Comparison of ENCODE assay signal across 22 cellular contexts in the genomic region with DNA sequence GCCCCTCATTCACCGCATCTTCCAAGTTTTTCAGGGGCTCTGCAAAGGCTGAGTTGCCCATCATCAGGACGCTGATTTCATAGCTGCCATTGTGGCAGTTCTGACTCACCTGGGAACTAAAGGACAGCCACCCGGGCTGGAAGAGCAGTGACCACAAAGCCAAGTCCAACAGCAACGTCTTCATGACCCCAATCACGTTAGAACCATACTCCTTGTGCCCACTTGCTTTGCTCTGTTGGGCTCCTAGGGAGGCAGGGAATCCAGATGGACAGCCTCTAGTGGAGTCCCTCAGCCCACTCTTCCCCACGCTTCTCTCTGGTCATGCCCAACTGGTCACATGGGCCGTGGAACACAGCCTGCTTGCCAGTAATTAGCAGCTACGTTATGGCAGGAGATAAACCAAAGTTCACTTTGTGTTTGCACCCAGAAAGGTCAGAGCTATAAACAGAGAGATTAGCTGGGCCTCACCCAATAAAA. TPM values are rescaled to one million over a fixed set of nuclear protein-coding genes. Genes with fewer than 3 reads are reported as not detected.
"Had no signal": no experiment of that assay in that cellular context is flagged by ENCODE, and none has a peak within 500 bp of the region (broad histone marks: within the 10 kb centered on the region; RNA-seq: fewer than 3 reads in every experiment).

A gene (minus strand): TSS at position 335 of the 477 bp plus-strand sequence. CDS start 151 bp downstream, at position 184.

- DNase-seq: activated CD4-positive, alpha-beta T cell treated with anti-CD3 and anti-CD28 coated beads, Interleukin-2, amount 10 ng/mL, durations not matched to agents 24 days and 14 days; activated CD8-positive, alpha-beta T cell treated with anti-CD3 and anti-CD28 coated beads for 36 hours; activated naive CD4-positive, alpha-beta T cell treated with Interleukin-2 at 50 U/mL for 16 hours; activated naive CD8-positive, alpha-beta T cell treated with anti-CD3 and anti-CD28 coated beads, Interleukin-2, amount 50 U/mL, for 24 hours; activated T-cell treated with anti-CD3 and anti-CD28 coated beads, Interleukin-2, amount 50 U/mL, for 1 hour; anterior cingulate cortex; caudate nucleus; dorsolateral prefrontal cortex; endodermal cell; foreskin fibroblast; kidney glomerular epithelial cell; mesendoderm; stimulated activated CD4-positive, alpha-beta T cell treated with anti-CD3 and anti-CD28 coated beads, Interleukin-12 subunit alpha, Interleukin-12 subunit beta, amount 100 ng/mL, for 4 hours; stomach; T1000 had no signal

- H3K36me3 Mint-ChIP-seq: brain; natural killer cell treated with Interleukin-12 subunit alpha and Interleukin-12 subunit beta and Interleukin-15 and Interleukin-18, amount 100 ng/mL, for 72 hours had no signal

- ATAC-seq: activated CD8-positive, alpha-beta T cell treated with anti-CD3 and anti-CD28 coated beads for 36 hours; activated naive CD8-positive, alpha-beta T cell treated with anti-CD3 and anti-CD28 coated beads, Interleukin-2, amount 50 U/mL, for 24 hours; activated T-helper 17 cell treated with anti-CD3 and anti-CD28 coated beads, Interleukin-2, amount 50 U/mL, for 72 hours; natural killer cell treated with Interleukin-12 subunit alpha and Interleukin-12 subunit beta and Interleukin-15 and Interleukin-18, amount 100 ng/mL, for 72 hours had no signal

- H2AFZ ChIP-seq: parathyroid adenoma had no signal

- H3K27me3 ChIP-seq: stomach had no signal

- H3K9ac ChIP-seq: parathyroid adenoma had no signal

- H3K9me3 ChIP-seq: stomach had no signal

- H3K27ac ChIP-seq: dorsolateral prefrontal cortex, epithelial cell of prostate, parathyroid adenoma, stomach had no signal

- H3K4me1 ChIP-seq: parathyroid adenoma, stomach had no signal

- H3K4me1 Mint-ChIP-seq: activated CD4-positive, alpha-beta T cell treated with anti-CD3 and anti-CD28 coated beads, Interleukin-2, amount 10 ng/mL, durations not matched to agents 24 days and 14 days; activated naive CD8-positive, alpha-beta T cell treated with anti-CD3 and anti-CD28 coated beads, Interleukin-2, amount 50 U/mL, for 24 hours; activated T-helper 17 cell treated with anti-CD3 and anti-CD28 coated beads, Interleukin-2, amount 50 U/mL, for 72 hours; brain had no signal

- H3K79me2 ChIP-seq: parathyroid adenoma had no signal

- H3K4me3 Mint-ChIP-seq: activated CD4-positive, alpha-beta T cell treated with anti-CD3 and anti-CD28 coated beads, Interleukin-2, amount 10 ng/mL, durations not matched to agents 24 days and 14 days; activated CD8-positive, alpha-beta T cell treated with anti-CD3 and anti-CD28 coated beads for 36 hours; activated naive CD8-positive, alpha-beta T cell treated with anti-CD3 and anti-CD28 coated beads, Interleukin-2, amount 50 U/mL, for 24 hours; activated T-helper 17 cell treated with anti-CD3 and anti-CD28 coated beads, Interleukin-2, amount 50 U/mL, for 72 hours; endodermal cell; natural killer cell treated with Interleukin-12 subunit alpha and Interleukin-12 subunit beta and Interleukin-15 and Interleukin-18, amount 100 ng/mL, for 72 hours had no signal

- H3K36me3 ChIP-seq: stomach had no signal

- H3K27me3 Mint-ChIP-seq: activated naive CD8-positive, alpha-beta T cell treated with anti-CD3 and anti-CD28 coated beads, Interleukin-2, amount 50 U/mL, for 24 hours; brain had no signal

- H3K9me3 Mint-ChIP-seq: activated CD8-positive, alpha-beta T cell treated with anti-CD3 and anti-CD28 coated beads for 36 hours; activated naive CD8-positive, alpha-beta T cell treated with anti-CD3 and anti-CD28 coated beads, Interleukin-2, amount 50 U/mL, for 24 hours; activated T-helper 17 cell treated with anti-CD3 and anti-CD28 coated beads, Interleukin-2, amount 50 U/mL, for 72 hours; natural killer cell treated with Interleukin-12 subunit alpha and Interleukin-12 subunit beta and Interleukin-15 and Interleukin-18, amount 100 ng/mL, for 72 hours had no signal

- H3K4me3 ChIP-seq: dorsolateral prefrontal cortex, stomach had no signal

- H3K27ac Mint-ChIP-seq: activated CD4-positive, alpha-beta T cell treated with anti-CD3 and anti-CD28 coated beads, Interleukin-2, amount 10 ng/mL, durations not matched to agents 24 days and 14 days; activated CD8-positive, alpha-beta T cell treated with anti-CD3 and anti-CD28 coated beads for 36 hours; activated naive CD8-positive, alpha-beta T cell treated with anti-CD3 and anti-CD28 coated beads, Interleukin-2, amount 50 U/mL, for 24 hours; activated T-helper 17 cell treated with anti-CD3 and anti-CD28 coated beads, Interleukin-2, amount 50 U/mL, for 72 hours; endodermal cell; natural killer cell treated with Interleukin-12 subunit alpha and Interleukin-12 subunit beta and Interleukin-15 and Interleukin-18, amount 100 ng/mL, for 72 hours had no signal

RNA-seq across cellular contexts. Expression of the gene that starts here (rescaled TPM):
- total RNA-seq: activated CD4-positive, alpha-beta T cell treated with anti-CD3 and anti-CD28 coated beads, Interleukin-2, amount 10 ng/mL, durations not matched to agents 24 days and 14 days; activated CD8-positive, alpha-beta T cell treated with anti-CD3 and anti-CD28 coated beads for 36 hours; activated T-helper 17 cell treated with anti-CD3 and anti-CD28 coated beads, Interleukin-2, amount 50 U/mL, for 72 hours; natural killer cell treated with Interleukin-12 subunit alpha and Interleukin-12 subunit beta and Interleukin-15 and Interleukin-18, amount 100 ng/mL, for 72 hours; T-helper 1 cell treated with Interleukin-12 subunit alpha and Interleukin-12 subunit beta and Interleukin-4 antibody, amounts not matched to agents 30 ng/mL and 1 ng/mL, for 36 hours; ureter had no signal
